Comparison of ENCODE assay signal across 8 cellular contexts in the genomic region with DNA sequence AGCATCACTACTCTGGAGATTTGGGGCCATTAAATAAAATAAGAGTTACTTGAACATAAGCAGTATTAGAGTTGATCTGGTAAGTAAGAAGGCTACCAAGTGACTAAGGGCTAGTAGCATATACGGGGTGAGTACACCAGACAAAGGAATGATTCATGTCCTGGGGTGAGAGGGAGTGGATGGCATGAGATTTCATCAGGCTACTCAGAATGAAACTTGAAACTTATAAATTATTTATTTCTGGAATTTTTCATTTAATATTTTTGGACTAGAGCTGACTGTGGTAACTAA. TPM values are rescaled to one million over a fixed set of nuclear protein-coding genes. Genes with fewer than 3 reads are reported as not detected.
A peak's percentile ranks its signal among the peaks of the same experiment; 100 is the strongest.
DNase-seq lines count a peak whose midpoint lies in the region; ATAC-seq and TF ChIP-seq lines count a peak whose summit lies in the region.

No MANE protein-coding gene starts in this region.

- ATAC-seq in activated CD4-positive, alpha-beta T cell treated with anti-CD3 and anti-CD28 coated beads for 36 hours: peak; percentile 46
- peak; percentile 49 for ATAC-seq in stimulated activated naive CD8-positive, alpha-beta T cell treated with anti-CD3 and anti-CD28 coated beads, Interleukin-15, amount 100 ng/mL, for 72 hours
- ATAC-seq in HG03039 (IDR thresholded peaks at IDR 0.05; ENCODE audit: unreplicated experiment) (no peak), HG03139 (IDR thresholded peaks at IDR 0.05; ENCODE audit: unreplicated experiment) (no peak)

- peaks cover 35% of the 10 kb centered on the region for H3K36me3 Mint-ChIP-seq in activated CD4-positive, alpha-beta T cell treated with anti-CD3 and anti-CD28 coated beads for 36 hours (ENCODE audit: low read depth)
- peaks cover 63% of the 10 kb centered on the region for H3K36me3 Mint-ChIP-seq in T-helper 1 cell treated with Interleukin-12 subunit alpha and Interleukin-12 subunit beta and Interleukin-4 antibody, amounts not matched to agents 30 μg/mL and 1 μg/mL, for 36 hours (ENCODE audit: low read depth)

- no peak for TF ChIP-seq CTCF in fibroblast of pulmonary artery (IDR thresholded peaks at IDR 0.05; ENCODE audit: low read length, missing control alignments)

- H3K4me3 Mint-ChIP-seq in activated CD4-positive, alpha-beta T cell treated with anti-CD3 and anti-CD28 coated beads for 36 hours: peak overlapping the region; percentile 82
- H3K4me3 Mint-ChIP-seq in T-helper 1 cell treated with Interleukin-12 subunit alpha and Interleukin-12 subunit beta and Interleukin-4 antibody, amounts not matched to agents 30 μg/mL and 1 μg/mL, for 36 hours: peak overlapping the region; percentile 100
- peak overlapping the region; percentile 99 to 100 for H3K4me3 Mint-ChIP-seq in stimulated activated naive CD8-positive, alpha-beta T cell treated with anti-CD3 and anti-CD28 coated beads, Interleukin-15, amount 100 ng/mL, for 72 hours

- peaks cover 71% of the 10 kb centered on the region for H3K4me1 Mint-ChIP-seq in activated CD4-positive, alpha-beta T cell treated with anti-CD3 and anti-CD28 coated beads for 36 hours
- H3K4me1 Mint-ChIP-seq in T-helper 1 cell treated with Interleukin-12 subunit alpha and Interleukin-12 subunit beta and Interleukin-4 antibody, amounts not matched to agents 30 μg/mL and 1 μg/mL, for 36 hours (ENCODE audit: low read depth): peaks cover 50% of the 10 kb centered on the region
- peaks cover 71% of the 10 kb centered on the region for H3K4me1 Mint-ChIP-seq in stimulated activated naive CD8-positive, alpha-beta T cell treated with anti-CD3 and anti-CD28 coated beads, Interleukin-15, amount 100 ng/mL, for 72 hours

- no peaks in the 10 kb centered on the region for H3K9me3 Mint-ChIP-seq in activated CD4-positive, alpha-beta T cell treated with anti-CD3 and anti-CD28 coated beads for 36 hours (ENCODE audit: low read depth)
- no peaks in the 10 kb centered on the region for H3K9me3 Mint-ChIP-seq in T-helper 1 cell treated with Interleukin-12 subunit alpha and Interleukin-12 subunit beta and Interleukin-4 antibody, amounts not matched to agents 30 μg/mL and 1 μg/mL, for 36 hours
- no peaks in the 10 kb centered on the region for H3K9me3 Mint-ChIP-seq in stimulated activated naive CD8-positive, alpha-beta T cell treated with anti-CD3 and anti-CD28 coated beads, Interleukin-15, amount 100 ng/mL, for 72 hours

- CTCF ChIA-PET in activated CD4-positive, alpha-beta T cell treated with anti-CD3 and anti-CD28 coated beads for 36 hours (lab: Charles Lee): interaction anchor here (1.5 kb wide), 1 partner anchor 11 kb away, joined by 3 read pairs; no protein-coding TSS in a partner anchor

- no peaks in the 10 kb centered on the region for H3K27me3 Mint-ChIP-seq in activated CD4-positive, alpha-beta T cell treated with anti-CD3 and anti-CD28 coated beads for 36 hours
- no peaks in the 10 kb centered on the region for H3K27me3 Mint-ChIP-seq in T-helper 1 cell treated with Interleukin-12 subunit alpha and Interleukin-12 subunit beta and Interleukin-4 antibody, amounts not matched to agents 30 μg/mL and 1 μg/mL, for 36 hours (ENCODE audit: low read depth)
- H3K27me3 Mint-ChIP-seq in stimulated activated naive CD8-positive, alpha-beta T cell treated with anti-CD3 and anti-CD28 coated beads, Interleukin-15, amount 100 ng/mL, for 72 hours: no peaks in the 10 kb centered on the region

- H3K27ac Mint-ChIP-seq in activated CD4-positive, alpha-beta T cell treated with anti-CD3 and anti-CD28 coated beads for 36 hours: peak overlapping the region; percentile 94
- peak overlapping the region; percentile 98 for H3K27ac Mint-ChIP-seq in T-helper 1 cell treated with Interleukin-12 subunit alpha and Interleukin-12 subunit beta and Interleukin-4 antibody, amounts not matched to agents 30 μg/mL and 1 μg/mL, for 36 hours
- peak overlapping the region; percentile 100 for H3K27ac Mint-ChIP-seq in stimulated activated naive CD8-positive, alpha-beta T cell treated with anti-CD3 and anti-CD28 coated beads, Interleukin-15, amount 100 ng/mL, for 72 hours

- intact Hi-C loops in activated CD4-positive, alpha-beta T cell treated with anti-CD3 and anti-CD28 coated beads for 36 hours (cut with DNase I, micrococcal nuclease): loop anchor here (1.0 to 10.0 kb wide), 5 partner anchors 44 to 242 kb away; a partner anchor contains a TSS

- H3K4me3 ChIP-seq in fibroblast of pulmonary artery (replicated peaks; ENCODE audit: low read depth, low read length): peak overlapping the region; percentile 94

- POLR2A ChIA-PET in activated CD4-positive, alpha-beta T cell treated with anti-CD3 and anti-CD28 coated beads for 36 hours (lab: Charles Lee): no interaction called here

- DNase-seq in activated CD4-positive, alpha-beta T cell treated with anti-CD3 and anti-CD28 coated beads for 36 hours: peak; percentile 41
- DNase-seq in activated CD4-positive, alpha-beta T cell treated with anti-CD3 and anti-CD28 coated beads for 1 hour: no peak
- DNase-seq in fibroblast of pulmonary artery (ENCODE audit: low read depth) (peak; percentile 93), NCI-H1092 (lab: John Stamatoyannopoulos, UW) (no peak)
- DNase-seq in stimulated activated naive CD8-positive, alpha-beta T cell treated with anti-CD3 and anti-CD28 coated beads, Interleukin-15, amount 100 ng/mL, for 72 hours: peak; percentile 40 to 63

RNA-seq across cellular contexts. Expression of a gene that starts 2.3 kb away (rescaled TPM):
- 10 to 100 TPM; 28.8 to 29.8 TPM for total RNA-seq in activated CD4-positive, alpha-beta T cell treated with anti-CD3 and anti-CD28 coated beads for 36 hours

RNA-seq across cellular contexts. Expression of a gene that starts 50.9 kb away (rescaled TPM):
- total RNA-seq in activated CD4-positive, alpha-beta T cell treated with anti-CD3 and anti-CD28 coated beads for 36 hours: not detected

Comparison
In these comparisons a context has a peak if more than half of its experiments do, and no peak if none do; other contexts are left out.
1. DNase-seq: peak in activated CD4-positive, alpha-beta T cell treated with anti-CD3 and anti-CD28 coated beads for 36 hours (single experiment), fibroblast of pulmonary artery (single experiment) and stimulated activated naive CD8-positive, alpha-beta T cell treated with anti-CD3 and anti-CD28 coated beads, Interleukin-15, amount 100 ng/mL, for 72 hours (2 of 2); none in activated CD4-positive, alpha-beta T cell treated with anti-CD3 and anti-CD28 coated beads for 1 hour (single experiment) and NCI-H1092 (single experiment).
2. ATAC-seq: peak in activated CD4-positive, alpha-beta T cell treated with anti-CD3 and anti-CD28 coated beads for 36 hours (single experiment) and stimulated activated naive CD8-positive, alpha-beta T cell treated with anti-CD3 and anti-CD28 coated beads, Interleukin-15, amount 100 ng/mL, for 72 hours (single experiment); none in HG03039 (single experiment) and HG03139 (single experiment).
3. Peak in every context shown above with its lines, with median percentiles within 50 percentile points of each other: H3K27ac Mint-ChIP-seq and H3K4me3 Mint-ChIP-seq.